1 cellular context compared by ENCODE assay signal in genomic region chr6:11921017-11921438, GRCh38.
TF ChIP-seq lines count a peak whose summit lies in the region.

No MANE protein-coding gene starts in this region.

TF ChIP-seq in K562, 482 proteins besides CTCF, POLR2A, EP300 and RAD21 (continued from another document and continues in another):
- no peak for TF ChIP-seq TCF15 (CRISPR knock-in tag; IDR thresholded peaks at IDR 0.05)
- peak; percentile 33 for TF ChIP-seq HMGN3 (IDR thresholded peaks at IDR 0.05; ENCODE audit: borderline replicate concordance, extremely low read depth, insufficient read length, low read depth, low read length)
- no peak for TF ChIP-seq HDAC6 (IDR thresholded peaks at IDR 0.05; ENCODE audit: low read depth, low read length)
- no peak for TF ChIP-seq ZNF12 (CRISPR knock-in tag; IDR thresholded peaks at IDR 0.05)
- TF ChIP-seq SMARCC2 (IDR thresholded peaks at IDR 0.05; ENCODE audit: low read depth): peak; percentile 82
- TF ChIP-seq ZNF398 (CRISPR knock-in tag; IDR thresholded peaks at IDR 0.05): no peak
- peak; percentile 43; the same call in 1 of the 2 replicates for TF ChIP-seq PHF8 (IDR thresholded peaks at IDR 0.05; ENCODE audit: borderline replicate concordance, low read length)
- TF ChIP-seq NFIC (IDR thresholded peaks at IDR 0.05): peak; percentile 38; the same call in 1 of the 2 replicates
- no peak for TF ChIP-seq CEBPB (tag; IDR thresholded peaks at IDR 0.05)
- peak; percentile 18; the same call in 1 of the 2 replicates for TF ChIP-seq ZEB2 (IDR thresholded peaks at IDR 0.05)
- peak; percentile 44; the same call in 1 of the 2 replicates for TF ChIP-seq MBD2 (IDR thresholded peaks at IDR 0.05; ENCODE audit: borderline replicate concordance, low read depth)
- TF ChIP-seq CC2D1A (IDR thresholded peaks at IDR 0.05): peak; percentile 44; the same call in 1 of the 2 replicates
- TF ChIP-seq U2AF1 (optimal IDR thresholded peaks at IDR 0.05; ENCODE audit: low read depth, low read length): no peak
- TF ChIP-seq SRSF1 (IDR thresholded peaks at IDR 0.05; ENCODE audit: low read depth, low read length): no peak
- TF ChIP-seq DMBX1 (CRISPR knock-in tag; IDR thresholded peaks at IDR 0.05; ENCODE audit: borderline replicate concordance): peak; percentile 80; the same call in 1 of the 2 replicates
- TF ChIP-seq, protein P1, sequence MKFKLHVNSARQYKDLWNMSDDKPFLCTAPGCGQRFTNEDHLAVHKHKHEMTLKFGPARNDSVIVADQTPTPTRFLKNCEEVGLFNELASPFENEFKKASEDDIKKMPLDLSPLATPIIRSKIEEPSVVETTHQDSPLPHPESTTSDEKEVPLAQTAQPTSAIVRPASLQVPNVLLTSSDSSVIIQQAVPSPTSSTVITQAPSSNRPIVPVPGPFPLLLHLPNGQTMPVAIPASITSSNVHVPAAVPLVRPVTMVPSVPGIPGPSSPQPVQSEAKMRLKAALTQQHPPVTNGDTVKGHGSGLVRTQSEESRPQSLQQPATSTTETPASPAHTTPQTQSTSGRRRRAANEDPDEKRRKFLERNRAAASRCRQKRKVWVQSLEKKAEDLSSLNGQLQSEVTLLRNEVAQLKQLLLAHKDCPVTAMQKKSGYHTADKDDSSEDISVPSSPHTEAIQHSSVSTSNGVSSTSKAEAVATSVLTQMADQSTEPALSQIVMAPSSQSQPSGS (CRISPR knock-in tag; IDR thresholded peaks at IDR 0.05): no peak
- TF ChIP-seq, protein P2, sequence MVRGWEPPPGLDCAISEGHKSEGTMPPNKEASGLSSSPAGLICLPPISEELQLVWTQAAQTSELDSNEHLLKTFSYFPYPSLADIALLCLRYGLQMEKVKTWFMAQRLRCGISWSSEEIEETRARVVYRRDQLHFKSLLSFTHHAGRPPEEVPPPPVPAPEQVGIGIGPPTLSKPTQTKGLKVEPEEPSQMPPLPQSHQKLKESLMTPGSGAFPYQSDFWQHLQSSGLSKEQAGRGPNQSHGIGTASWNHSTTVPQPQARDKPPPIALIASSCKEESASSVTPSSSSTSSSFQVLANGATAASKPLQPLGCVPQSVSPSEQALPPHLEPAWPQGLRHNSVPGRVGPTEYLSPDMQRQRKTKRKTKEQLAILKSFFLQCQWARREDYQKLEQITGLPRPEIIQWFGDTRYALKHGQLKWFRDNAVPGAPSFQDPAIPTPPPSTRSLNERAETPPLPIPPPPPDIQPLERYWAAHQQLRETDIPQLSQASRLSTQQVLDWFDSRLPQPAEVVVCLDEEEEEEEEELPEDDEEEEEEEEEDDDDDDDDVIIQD (CRISPR knock-in tag; IDR thresholded peaks at IDR 0.05): no peak
- TF ChIP-seq TRIM28 (IDR thresholded peaks at IDR 0.05): no peak
- no peak for TF ChIP-seq MIER1 (IDR thresholded peaks at IDR 0.05; ENCODE audit: low read depth)
- peak; percentile 71 for TF ChIP-seq SOX6 (IDR thresholded peaks at IDR 0.05)
- TF ChIP-seq, protein P3, sequence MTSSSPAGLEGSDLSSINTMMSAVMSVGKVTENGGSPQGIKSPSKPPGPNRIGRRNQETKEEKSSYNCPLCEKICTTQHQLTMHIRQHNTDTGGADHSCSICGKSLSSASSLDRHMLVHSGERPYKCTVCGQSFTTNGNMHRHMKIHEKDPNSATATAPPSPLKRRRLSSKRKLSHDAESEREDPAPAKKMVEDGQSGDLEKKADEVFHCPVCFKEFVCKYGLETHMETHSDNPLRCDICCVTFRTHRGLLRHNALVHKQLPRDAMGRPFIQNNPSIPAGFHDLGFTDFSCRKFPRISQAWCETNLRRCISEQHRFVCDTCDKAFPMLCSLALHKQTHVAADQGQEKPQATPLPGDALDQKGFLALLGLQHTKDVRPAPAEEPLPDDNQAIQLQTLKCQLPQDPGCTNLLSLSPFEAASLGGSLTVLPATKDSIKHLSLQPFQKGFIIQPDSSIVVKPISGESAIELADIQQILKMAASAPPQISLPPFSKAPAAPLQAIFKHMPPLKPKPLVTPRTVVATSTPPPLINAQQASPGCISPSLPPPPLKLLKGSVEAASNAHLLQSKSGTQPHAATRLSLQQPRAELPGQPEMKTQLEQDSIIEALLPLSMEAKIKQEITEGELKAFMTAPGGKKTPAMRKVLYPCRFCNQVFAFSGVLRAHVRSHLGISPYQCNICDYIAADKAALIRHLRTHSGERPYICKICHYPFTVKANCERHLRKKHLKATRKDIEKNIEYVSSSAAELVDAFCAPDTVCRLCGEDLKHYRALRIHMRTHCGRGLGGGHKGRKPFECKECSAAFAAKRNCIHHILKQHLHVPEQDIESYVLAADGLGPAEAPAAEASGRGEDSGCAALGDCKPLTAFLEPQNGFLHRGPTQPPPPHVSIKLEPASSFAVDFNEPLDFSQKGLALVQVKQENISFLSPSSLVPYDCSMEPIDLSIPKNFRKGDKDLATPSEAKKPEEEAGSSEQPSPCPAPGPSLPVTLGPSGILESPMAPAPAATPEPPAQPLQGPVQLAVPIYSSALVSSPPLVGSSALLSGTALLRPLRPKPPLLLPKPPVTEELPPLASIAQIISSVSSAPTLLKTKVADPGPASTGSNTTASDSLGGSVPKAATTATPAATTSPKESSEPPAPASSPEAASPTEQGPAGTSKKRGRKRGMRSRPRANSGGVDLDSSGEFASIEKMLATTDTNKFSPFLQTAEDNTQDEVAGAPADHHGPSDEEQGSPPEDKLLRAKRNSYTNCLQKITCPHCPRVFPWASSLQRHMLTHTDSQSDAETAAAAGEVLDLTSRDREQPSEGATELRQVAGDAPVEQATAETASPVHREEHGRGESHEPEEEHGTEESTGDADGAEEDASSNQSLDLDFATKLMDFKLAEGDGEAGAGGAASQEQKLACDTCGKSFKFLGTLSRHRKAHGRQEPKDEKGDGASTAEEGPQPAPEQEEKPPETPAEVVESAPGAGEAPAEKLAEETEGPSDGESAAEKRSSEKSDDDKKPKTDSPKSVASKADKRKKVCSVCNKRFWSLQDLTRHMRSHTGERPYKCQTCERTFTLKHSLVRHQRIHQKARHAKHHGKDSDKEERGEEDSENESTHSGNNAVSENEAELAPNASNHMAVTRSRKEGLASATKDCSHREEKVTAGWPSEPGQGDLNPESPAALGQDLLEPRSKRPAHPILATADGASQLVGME (CRISPR knock-in tag; IDR thresholded peaks at IDR 0.05): no peak
- no peak for TF ChIP-seq RB1 (IDR thresholded peaks at IDR 0.05; ENCODE audit: low read depth)
- no peak for TF ChIP-seq ZNF57 (CRISPR knock-in tag; IDR thresholded peaks at IDR 0.05)
- peak; percentile 94 for TF ChIP-seq C11orf30 (IDR thresholded peaks at IDR 0.05; ENCODE audit: low read depth)
- no peak for TF ChIP-seq TFE3 (CRISPR knock-in tag; IDR thresholded peaks at IDR 0.05)
- TF ChIP-seq, protein P4, sequence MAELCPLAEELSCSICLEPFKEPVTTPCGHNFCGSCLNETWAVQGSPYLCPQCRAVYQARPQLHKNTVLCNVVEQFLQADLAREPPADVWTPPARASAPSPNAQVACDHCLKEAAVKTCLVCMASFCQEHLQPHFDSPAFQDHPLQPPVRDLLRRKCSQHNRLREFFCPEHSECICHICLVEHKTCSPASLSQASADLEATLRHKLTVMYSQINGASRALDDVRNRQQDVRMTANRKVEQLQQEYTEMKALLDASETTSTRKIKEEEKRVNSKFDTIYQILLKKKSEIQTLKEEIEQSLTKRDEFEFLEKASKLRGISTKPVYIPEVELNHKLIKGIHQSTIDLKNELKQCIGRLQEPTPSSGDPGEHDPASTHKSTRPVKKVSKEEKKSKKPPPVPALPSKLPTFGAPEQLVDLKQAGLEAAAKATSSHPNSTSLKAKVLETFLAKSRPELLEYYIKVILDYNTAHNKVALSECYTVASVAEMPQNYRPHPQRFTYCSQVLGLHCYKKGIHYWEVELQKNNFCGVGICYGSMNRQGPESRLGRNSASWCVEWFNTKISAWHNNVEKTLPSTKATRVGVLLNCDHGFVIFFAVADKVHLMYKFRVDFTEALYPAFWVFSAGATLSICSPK (IDR thresholded peaks at IDR 0.05; ENCODE audit: borderline replicate concordance): no peak
- peak; percentile 57; the same call in 1 of the 2 replicates for TF ChIP-seq TFAP4 (CRISPR knock-in tag; IDR thresholded peaks at IDR 0.05; ENCODE audit: borderline replicate concordance)
- TF ChIP-seq NEUROD1 (IDR thresholded peaks at IDR 0.05; ENCODE audit: borderline replicate concordance, low read depth, low read length, partially characterized antibody): peak; percentile 68
- TF ChIP-seq ZHX1 (conservative IDR thresholded peaks at IDR 0.05; ENCODE audit: low read length): no peak
- TF ChIP-seq NR2C1 (IDR thresholded peaks at IDR 0.05): no peak
- TF ChIP-seq NR2C1 (tag; IDR thresholded peaks at IDR 0.05): peak; percentile 38; the same call in 1 of the 2 replicates
- peak; percentile 82 for TF ChIP-seq TBP (optimal IDR thresholded peaks at IDR 0.05; ENCODE audit: low read depth, low read length)
- TF ChIP-seq THRAP3 (IDR thresholded peaks at IDR 0.05; ENCODE audit: borderline replicate concordance): no peak
- TF ChIP-seq, protein P5, sequence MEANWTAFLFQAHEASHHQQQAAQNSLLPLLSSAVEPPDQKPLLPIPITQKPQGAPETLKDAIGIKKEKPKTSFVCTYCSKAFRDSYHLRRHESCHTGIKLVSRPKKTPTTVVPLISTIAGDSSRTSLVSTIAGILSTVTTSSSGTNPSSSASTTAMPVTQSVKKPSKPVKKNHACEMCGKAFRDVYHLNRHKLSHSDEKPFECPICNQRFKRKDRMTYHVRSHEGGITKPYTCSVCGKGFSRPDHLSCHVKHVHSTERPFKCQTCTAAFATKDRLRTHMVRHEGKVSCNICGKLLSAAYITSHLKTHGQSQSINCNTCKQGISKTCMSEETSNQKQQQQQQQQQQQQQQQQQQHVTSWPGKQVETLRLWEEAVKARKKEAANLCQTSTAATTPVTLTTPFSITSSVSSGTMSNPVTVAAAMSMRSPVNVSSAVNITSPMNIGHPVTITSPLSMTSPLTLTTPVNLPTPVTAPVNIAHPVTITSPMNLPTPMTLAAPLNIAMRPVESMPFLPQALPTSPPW (CRISPR knock-in tag; IDR thresholded peaks at IDR 0.05): peak; percentile 57; the same call in 1 of the 2 replicates
- TF ChIP-seq ZNF561 (CRISPR knock-in tag; conservative IDR thresholded peaks at IDR 0.05): no peak
- TF ChIP-seq POLR2AphosphoS5 (IDR thresholded peaks at IDR 0.05; ENCODE audit: control insufficient read depth, insufficient read depth, low read depth, low read length): no peak; the same call in 1 of the 2 replicates
- no peak for TF ChIP-seq ASH1L (IDR thresholded peaks at IDR 0.05; ENCODE audit: borderline replicate concordance, low read depth, partially characterized antibody)
- no peak for TF ChIP-seq NCOA4 (IDR thresholded peaks at IDR 0.05; ENCODE audit: partially characterized antibody)
- peak; percentile 85; the same call in 1 of the 2 replicates for TF ChIP-seq MYNN (IDR thresholded peaks at IDR 0.05)
- no peak for TF ChIP-seq MYNN (CRISPR knock-in tag; IDR thresholded peaks at IDR 0.05)
- no peak for TF ChIP-seq KLF1 (tag; IDR thresholded peaks at IDR 0.05)
